ENCODE assay signal across 8 cellular contexts in the genomic region with DNA sequence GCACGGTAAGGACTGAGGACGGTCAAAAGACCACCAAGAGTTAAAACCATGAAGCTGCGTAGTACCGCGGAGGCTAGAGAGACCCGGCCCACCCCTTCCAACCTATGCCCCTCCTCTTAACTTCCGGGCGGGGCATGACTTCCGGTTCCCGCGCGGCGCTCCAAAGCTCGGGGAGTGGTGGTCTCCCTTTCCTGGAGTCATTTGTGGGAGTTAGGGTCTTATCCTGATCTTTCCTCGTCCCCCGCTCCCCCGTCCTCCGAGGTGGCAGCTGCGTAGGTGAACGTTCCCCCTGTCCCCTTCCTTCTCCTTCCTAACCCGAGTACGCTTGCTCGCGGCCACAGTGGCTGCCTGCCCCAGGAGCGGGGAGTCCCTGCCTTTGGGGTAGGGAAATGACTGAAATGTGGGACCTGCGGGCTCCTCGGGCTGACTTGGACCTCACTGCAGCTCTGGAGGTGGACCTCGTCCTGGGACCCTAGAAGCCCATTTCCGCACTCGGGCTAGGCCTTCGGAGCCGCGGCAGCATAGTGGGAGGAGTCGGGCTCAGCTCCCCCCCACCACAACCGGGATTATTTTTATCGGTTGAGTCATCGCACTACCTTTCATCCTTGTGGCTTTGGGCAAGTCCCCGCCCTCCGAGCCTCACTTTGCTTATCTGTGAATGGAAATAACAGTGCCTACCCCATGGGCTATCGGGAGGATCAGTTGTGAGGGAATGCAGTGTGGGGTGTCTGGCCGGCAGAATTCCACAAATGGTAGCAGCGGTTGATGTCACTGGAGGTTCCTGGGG. TPM values are rescaled to one million over a fixed set of nuclear protein-coding genes. Genes with fewer than 3 reads are reported as not detected.
DNase-seq lines count a peak whose midpoint lies in the region; ATAC-seq and TF ChIP-seq lines count a peak whose summit lies in the region.

No MANE protein-coding gene starts in this region.

- H3K9ac ChIP-seq in IMR-90 (ENCODE audit: low read depth, low read length) = peak overlapping the region; percentile 90
- peak overlapping the region; percentile 99 for H3K9ac ChIP-seq in OCI-LY3 (ENCODE audit: low read length)

- peak overlapping the region; percentile 97 for H3K23ac ChIP-seq in IMR-90 (ENCODE audit: low read depth, low read length)

- H3K27ac ChIP-seq in IMR-90 (ENCODE audit: insufficient read depth, low read length) (peak overlapping the region; percentile 86), OCI-LY3 (ENCODE audit: low read length) (peak overlapping the region; percentile 93)

- H3K4me1 ChIP-seq in IMR-90 (ENCODE audit: control insufficient read depth, insufficient read depth, low read length) = peaks cover 6% of the 10 kb centered on the region
- peaks cover 23% of the 10 kb centered on the region for H3K4me1 ChIP-seq in OCI-LY3 (ENCODE audit: low read length)
- H3K4me1 ChIP-seq in mononuclear cell (ENCODE audit: insufficient read depth, low read length) = peaks cover 44% of the 10 kb centered on the region

- TF ChIP-seq CTCF in IMR-90 (conservative IDR thresholded peaks at IDR 0.05; ENCODE audit: low read depth, low read length) = no peak
- TF ChIP-seq CTCF in OCI-LY3 (IDR thresholded peaks at IDR 0.05; ENCODE audit: low read depth, low read length) = no peak

- peaks cover 8% of the 10 kb centered on the region; the same call in 1 of the 2 replicates for H3K79me2 ChIP-seq in OCI-LY3 (ENCODE audit: low read length)

- BruUV-seq in IMR-90 (replicated peaks; lab: Mats Ljungman, UMichigan) = TSS peak; percentile 82

- H3K4me3 ChIP-seq in IMR-90 (ENCODE audit: insufficient read depth, low read depth, low read length) (peak overlapping the region; percentile 72), OCI-LY3 (ENCODE audit: low read length) (peak overlapping the region; percentile 92), mononuclear cell (ENCODE audit: low read length) (peak overlapping the region; percentile 100)

- H3K36me3 ChIP-seq in IMR-90 (ENCODE audit: control insufficient read depth, insufficient read depth, low read length) (0 out of 2 replicates have a peak, but pooled peaks cover under 1% of the 10 kb centered on the region), OCI-LY3 (replicated peaks; ENCODE audit: low read depth, low read length) (no peaks in the 10 kb centered on the region)

- dilution Hi-C loops in IMR-90 (cut with HindIII; ENCODE audit: low sequenced_read_pairs, unreplicated experiment) = no loop called here

- peak overlapping the region; percentile 89 for H3K56ac ChIP-seq in IMR-90 (ENCODE audit: extremely low read depth, insufficient read depth, low read length)

- peak overlapping the region; percentile 79 for H2BK120ac ChIP-seq in IMR-90 (ENCODE audit: low read depth, low read length)

- CTCF ChIA-PET in IMR-90 (lab: Yijun Ruan, JAX) = interaction anchor here (0.6 to 0.8 kb wide), 2 partner anchors 283 to 700 kb away, joined by 4 read pairs; no protein-coding TSS in a partner anchor

- no peak overlapping the region for H2BK20ac ChIP-seq in IMR-90 (ENCODE audit: low read depth, low read length)

- H3K4ac ChIP-seq in IMR-90 (ENCODE audit: low read depth, low read length) = peak overlapping the region; percentile 98

- WGBS in IMR-90 (ENCODE audit: extremely low coverage in 2 of 2, insufficient read length in 1 of 2), 2 experiments = 0% methylated on average over 1 of the region's 42 CpGs; no CpG with 5 or more reads in 1 of the 2 experiments

- H2BK15ac ChIP-seq in IMR-90 (ENCODE audit: low read depth, low read length) = peak overlapping the region; percentile 13; the same call in 1 of the 3 replicates

- in situ Hi-C loops in IMR-90 (cut with MboI; ENCODE audit: low sequenced_read_pairs) = no loop called here

- peak overlapping the region; percentile 97 for H3K14ac ChIP-seq in IMR-90 (replicated peaks; ENCODE audit: low read depth, low read length)

- peak overlapping the region; percentile 97 for H4K91ac ChIP-seq in IMR-90 (ENCODE audit: insufficient read depth, low read depth, low read length)

- peak overlapping the region; percentile 98 for H2AK9ac ChIP-seq in IMR-90 (replicated peaks; ENCODE audit: low read depth, low read length, poor library complexity)

- H4K8ac ChIP-seq in IMR-90 (ENCODE audit: low read depth in 2 of 2, low read length in 2 of 2) = peak overlapping the region; percentile 97 to 98

- H3K4me2 ChIP-seq in IMR-90 (ENCODE audit: low read depth, low read length) (peak overlapping the region; percentile 90), OCI-LY3 (ENCODE audit: low read length) (peak overlapping the region; percentile 97)

- H3K9me3 ChIP-seq in IMR-90 (ENCODE audit: control insufficient read depth, insufficient read depth, low read length) (no peaks in the 10 kb centered on the region), OCI-LY3 (ENCODE audit: insufficient read depth, low read length) (no peaks in the 10 kb centered on the region), mononuclear cell (ENCODE audit: low read depth, low read length) (no peaks in the 10 kb centered on the region)

- ATAC-seq in GM21528 (IDR thresholded peaks at IDR 0.05; ENCODE audit: low FRiP score, unreplicated experiment) = peak; percentile 72
- ATAC-seq in IMR-90 (ENCODE audit: low read depth) = peak; percentile 96

- no peaks in the 10 kb centered on the region for H3K27me3 ChIP-seq in IMR-90 (ENCODE audit: control insufficient read depth, insufficient read depth, low read length)
- H3K27me3 ChIP-seq in OCI-LY3 (ENCODE audit: low read depth, low read length) = no peaks in the 10 kb centered on the region
- H3K27me3 ChIP-seq in mononuclear cell (ENCODE audit: insufficient read depth, low read length) = no peaks in the 10 kb centered on the region

- H2BK5ac ChIP-seq in IMR-90 (ENCODE audit: low read depth, low read length, poor library complexity, severe bottlenecking) = peak overlapping the region; percentile 73

- DNase-seq in DMS 273 (lab: John Stamatoyannopoulos, UW; ENCODE audit: unreplicated experiment) (peak; percentile 95), IMR-90 (peak; percentile 88), activated T-cell treated with anti-CD3 and anti-CD28 coated beads for 1 hour (ENCODE audit: low read depth) (peak; percentile 78), epidermal melanocyte (ENCODE audit: insufficient read length, low spot score) (peak; percentile 92)
- DNase-seq in stimulated activated CD8-positive, alpha-beta memory T cell treated with anti-CD3 and anti-CD28 coated beads, Interleukin-2, amount 100 ng/mL, for 1 hour (ENCODE audit: low read depth in 2 of 2) = peak; percentile 73 to 79

- peaks cover 8% of the 10 kb centered on the region for H3K9me1 ChIP-seq in IMR-90 (ENCODE audit: insufficient read depth, low read length)

- POLR2A ChIA-PET in IMR-90 (lab: Charles Lee; ENCODE audit: unreplicated experiment) = interaction anchor here (0.6 kb wide), 1 partner anchor 13 kb away, joined by 3 read pairs; no protein-coding TSS in a partner anchor

- peak; percentile 92 for TF ChIP-seq POLR2A in IMR-90 (IDR thresholded peaks at IDR 0.05; ENCODE audit: low read depth, low read length)

- peak overlapping the region; percentile 97 for H2AK5ac ChIP-seq in IMR-90 (ENCODE audit: low read depth, low read length)

- H4K5ac ChIP-seq in IMR-90 (ENCODE audit: low read depth, low read length) = peak overlapping the region; percentile 74

- H2AFZ ChIP-seq in IMR-90 (replicated peaks; ENCODE audit: low read length, poor library complexity) = peak overlapping the region; percentile 96
- peak overlapping the region; percentile 55 for H2AFZ ChIP-seq in OCI-LY3 (ENCODE audit: low read depth, low read length)

- TF ChIP-seq RAD21 in IMR-90 (IDR thresholded peaks at IDR 0.05; ENCODE audit: low read length) = no peak

- H4K20me1 ChIP-seq in IMR-90 (ENCODE audit: insufficient read depth, low read length) (peaks cover 6% of the 10 kb centered on the region; the same call in 1 of the 2 replicates), OCI-LY3 (ENCODE audit: insufficient read depth, low read length) (no peaks in the 10 kb centered on the region)

- peaks cover 0 to 25% of the 10 kb centered on the region in 2 experiments; a peak in 3 of 4 replicates for H3K79me1 ChIP-seq in IMR-90 (ENCODE audit: low read depth in 1 of 2, low read length in 2 of 2)

- H3K18ac ChIP-seq in IMR-90 (ENCODE audit: low read depth, low read length) = peak overlapping the region; percentile 43

- intact Hi-C loops in IMR-90 (cut with micrococcal nuclease) = loop anchor here (10.0 kb wide), 1 partner anchor 389 kb away; no protein-coding TSS in a partner anchor

TF ChIP-seq in IMR-90, 13 proteins besides CTCF, POLR2A, EP300 and RAD21:
- TF ChIP-seq SMC3 (IDR thresholded peaks at IDR 0.05; ENCODE audit: low read depth, low read length) = no peak
- TF ChIP-seq FOS (IDR thresholded peaks at IDR 0.05; ENCODE audit: low read depth, low read length) = peak; percentile 41; the same call in 1 of the 2 replicates
- TF ChIP-seq MAZ (IDR thresholded peaks at IDR 0.05; ENCODE audit: borderline replicate concordance, low read depth, low read length) = peak; percentile 87
- peak; percentile 34; the same call in 1 of the 2 replicates for TF ChIP-seq CHD1 (IDR thresholded peaks at IDR 0.05; ENCODE audit: low read depth, low read length)
- TF ChIP-seq, protein P1, sequence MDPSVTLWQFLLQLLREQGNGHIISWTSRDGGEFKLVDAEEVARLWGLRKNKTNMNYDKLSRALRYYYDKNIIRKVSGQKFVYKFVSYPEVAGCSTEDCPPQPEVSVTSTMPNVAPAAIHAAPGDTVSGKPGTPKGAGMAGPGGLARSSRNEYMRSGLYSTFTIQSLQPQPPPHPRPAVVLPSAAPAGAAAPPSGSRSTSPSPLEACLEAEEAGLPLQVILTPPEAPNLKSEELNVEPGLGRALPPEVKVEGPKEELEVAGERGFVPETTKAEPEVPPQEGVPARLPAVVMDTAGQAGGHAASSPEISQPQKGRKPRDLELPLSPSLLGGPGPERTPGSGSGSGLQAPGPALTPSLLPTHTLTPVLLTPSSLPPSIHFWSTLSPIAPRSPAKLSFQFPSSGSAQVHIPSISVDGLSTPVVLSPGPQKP (IDR thresholded peaks at IDR 0.05; ENCODE audit: borderline replicate concordance, low read depth, low read length) = peak; percentile 74; the same call in 1 of the 2 replicates
- no peak for TF ChIP-seq BHLHE40 (IDR thresholded peaks at IDR 0.05; ENCODE audit: low read depth, low read length)

RNA-seq across cellular contexts. Expression of a gene that starts 24.1 kb away (rescaled TPM):
- total RNA-seq in IMR-90 (2012; rRNA removed) (not detected in 2 replicates), mononuclear cell (not detected)
- not detected in 2 replicates for polyA plus RNA-seq in IMR-90 (2012; rRNA removed)
- not detected in 2 replicates for polyA plus RNA-seq in IMR-90 (2012; cell fraction: cytosol; rRNA removed)
- polyA plus RNA-seq in IMR-90 (2012; cell fraction: nucleus; rRNA removed; ENCODE audit: low replicate concordance) = not detected in 2 replicates

RNA-seq across cellular contexts. Expression of a gene that starts 26.9 kb away (rescaled TPM):
- total RNA-seq in IMR-90 (2012; rRNA removed) (609 and 676 TPM in 2 replicates), mononuclear cell (791 TPM)
- 143 and 162 TPM in 2 replicates for polyA plus RNA-seq in IMR-90 (2012; rRNA removed)
- polyA plus RNA-seq in IMR-90 (2012; cell fraction: cytosol; rRNA removed) = 33.0 and 68.9 TPM in 2 replicates
- polyA plus RNA-seq in IMR-90 (2012; cell fraction: nucleus; rRNA removed; ENCODE audit: low replicate concordance) = 7.9 and 79.6 TPM in 2 replicates

RNA-seq across cellular contexts. Expression of a gene that starts 48.7 kb away (rescaled TPM):
- total RNA-seq in IMR-90 (2012; rRNA removed) (not detected in 2 replicates), mononuclear cell (not detected)
- not detected in 2 replicates for polyA plus RNA-seq in IMR-90 (2012; rRNA removed)
- polyA plus RNA-seq in IMR-90 (2012; cell fraction: cytosol; rRNA removed) = not detected in 2 replicates
- polyA plus RNA-seq in IMR-90 (2012; cell fraction: nucleus; rRNA removed; ENCODE audit: low replicate concordance) = not detected in 2 replicates

Comparison
In these comparisons a context has a peak if more than half of its experiments do, and no peak if none do; other contexts are left out.
1. Peak in every context shown above with its lines: DNase-seq, ATAC-seq, H3K4me3 ChIP-seq and H3K27ac ChIP-seq.